In genomic region chr15:43531018-43531667, GRCh38 we compare ENCODE assay signal across 1 cellular context.
TF ChIP-seq lines count a peak whose summit lies in the region.

No MANE protein-coding gene starts in this region.

TF ChIP-seq in GM23338, 12 proteins besides CTCF, POLR2A, EP300 and RAD21:
- TF ChIP-seq POLR2AphosphoS5 (IDR thresholded peaks at IDR 0.05; ENCODE audit: low read depth) (no peak), ZNF462 (CRISPR knock-in tag; IDR thresholded peaks at IDR 0.05) (no peak), STAT1 (IDR thresholded peaks at IDR 0.05; ENCODE audit: unreplicated experiment) (no peak), ZNF114 (CRISPR knock-in tag; IDR thresholded peaks at IDR 0.05) (no peak), REST (IDR thresholded peaks at IDR 0.05; ENCODE audit: unreplicated experiment) (no peak), CREB1 (CRISPR knock-in tag; IDR thresholded peaks at IDR 0.05; ENCODE audit: low read depth) (no peak), JUNB (IDR thresholded peaks at IDR 0.05; ENCODE audit: unreplicated experiment) (no peak), ZNF331 (CRISPR knock-in tag; IDR thresholded peaks at IDR 0.05; ENCODE audit: low read depth) (no peak), EZH2phosphoT487 (IDR thresholded peaks at IDR 0.05; ENCODE audit: unreplicated experiment) (no peak), ETS1 (IDR thresholded peaks at IDR 0.05) (no peak), EZH2 (IDR thresholded peaks at IDR 0.05; ENCODE audit: low read depth, unreplicated experiment) (no peak), NANOG (IDR thresholded peaks at IDR 0.05; ENCODE audit: borderline replicate concordance) (no peak)
